Comparison of ENCODE assay signal across 8 cellular contexts in the genomic region with DNA sequence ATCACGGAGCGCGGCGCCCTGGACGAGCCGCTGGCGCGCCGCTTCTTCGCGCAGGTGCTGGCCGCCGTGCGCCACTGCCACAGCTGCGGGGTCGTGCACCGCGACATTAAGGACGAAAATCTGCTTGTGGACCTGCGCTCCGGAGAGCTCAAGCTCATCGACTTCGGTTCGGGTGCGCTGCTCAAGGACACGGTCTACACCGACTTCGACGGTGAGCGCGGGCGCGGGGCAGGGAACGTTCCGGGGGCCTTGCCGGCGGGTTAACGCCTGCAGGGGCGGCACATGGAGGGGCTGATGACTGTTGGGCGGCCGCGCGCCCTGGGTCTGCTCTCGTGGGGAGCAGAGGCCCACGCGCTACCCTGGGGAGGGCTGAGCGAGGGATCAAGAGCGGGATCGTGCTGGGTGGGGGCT. TPM values are rescaled to one million over a fixed set of nuclear protein-coding genes. Genes with fewer than 3 reads are reported as not detected.
DNase-seq lines count a peak whose midpoint lies in the region; ATAC-seq and TF ChIP-seq lines count a peak whose summit lies in the region.

No MANE protein-coding gene starts in this region.

- H3K27ac ChIP-seq in C4-2B (peak overlapping the region; percentile 98), ectodermal cell (ENCODE audit: insufficient read depth, low read depth, low read length, poor library complexity, severe bottlenecking) (no peak overlapping the region)

- peak overlapping the region in 2 of 3 experiments; percentile 52 to 72 for H3K27ac Mint-ChIP-seq in nephron

- H3K4me1 ChIP-seq in NT2/D1 (ENCODE audit: insufficient read depth, insufficient read length), result peaks cover 14% of the 10 kb centered on the region
- peaks cover 11% of the 10 kb centered on the region for H3K4me1 ChIP-seq in ectodermal cell (ENCODE audit: control insufficient read depth, insufficient read depth, low read length)

- H3K9me3 ChIP-seq in NT2/D1 (ENCODE audit: insufficient read depth, low read length), result no peaks in the 10 kb centered on the region
- no peaks in the 10 kb centered on the region for H3K9me3 ChIP-seq in ectodermal cell (ENCODE audit: control insufficient read depth, low read length)

- peaks cover 6% of the 10 kb centered on the region for H3K36me3 Mint-ChIP-seq in nephron (ENCODE audit: low read depth)

- peak overlapping the region; percentile 84 to 86 (median 85) for H3K4me3 Mint-ChIP-seq in nephron

- peak overlapping the region; percentile 75 for H3K4me3 ChIP-seq in NT2/D1 (ENCODE audit: insufficient read length, low read depth)
- peak overlapping the region; percentile 78 for H3K4me3 ChIP-seq in ectodermal cell (ENCODE audit: insufficient read depth, low read depth, low read length)

- no peak for ATAC-seq in GM18517 (IDR thresholded peaks at IDR 0.05; ENCODE audit: unreplicated experiment)
- no peak for ATAC-seq in GM18498 (IDR thresholded peaks at IDR 0.05; ENCODE audit: unreplicated experiment)
- no peak for ATAC-seq in HG03521 (IDR thresholded peaks at IDR 0.05; ENCODE audit: unreplicated experiment)

- no peaks in the 10 kb centered on the region for H3K27me3 Mint-ChIP-seq in nephron (ENCODE audit: low read depth)

- 2% methylated on average over 49 of the region's 49 CpGs for WGBS in ectodermal cell, 2 experiments

- peaks cover 3% of the 10 kb centered on the region for H3K27me3 ChIP-seq in NT2/D1 (ENCODE audit: insufficient read depth, insufficient read length)
- H3K27me3 ChIP-seq in ectodermal cell (ENCODE audit: control insufficient read depth, insufficient read depth, low read length, poor library complexity, severe bottlenecking), result peaks cover 9% of the 10 kb centered on the region

- H3K4me1 Mint-ChIP-seq in nephron, result peaks cover 11% of the 10 kb centered on the region

- H3K9ac ChIP-seq in NT2/D1 (ENCODE audit: insufficient read length, low read depth), result peak overlapping the region; percentile 88

- DNase-seq in NT2/D1 (ENCODE audit: low read depth, low spot score), result no peak
- DNase-seq in NCI-H226, result no peak

- TF ChIP-seq CTCF in C4-2B (conservative IDR thresholded peaks at IDR 0.05) (no peak), nephron (IDR thresholded peaks at IDR 0.05; ENCODE audit: unreplicated experiment in 3 of 3) (no peak)

- H3K36me3 ChIP-seq in NT2/D1 (ENCODE audit: insufficient read depth, insufficient read length, low read length) (peaks cover 27% of the 10 kb centered on the region), ectodermal cell (ENCODE audit: control insufficient read depth, insufficient read depth, low read length) (peaks cover 16% of the 10 kb centered on the region)

- H3K9me3 Mint-ChIP-seq in nephron, result no peaks in the 10 kb centered on the region

RNA-seq across cellular contexts. Expression of gene PIM3, which starts 1.0 kb away (rescaled TPM):
- polyA plus RNA-seq in ectodermal cell (2013, experiment 1 of 4), result 19.8 TPM
- 18.0 TPM for polyA plus RNA-seq in ectodermal cell (2013, experiment 2 of 4)
- 16.6 TPM for polyA plus RNA-seq in ectodermal cell (2013, experiment 3 of 4)
- polyA plus RNA-seq in ectodermal cell (2013, experiment 4 of 4), result 17.8 TPM

RNA-seq across cellular contexts. Expression of gene CRELD2, which starts 43.2 kb away (rescaled TPM):
- 22.2 TPM for polyA plus RNA-seq in ectodermal cell (2013, experiment 1 of 4)
- polyA plus RNA-seq in ectodermal cell (2013, experiment 2 of 4), result 19.9 TPM
- 20.3 TPM for polyA plus RNA-seq in ectodermal cell (2013, experiment 3 of 4)
- polyA plus RNA-seq in ectodermal cell (2013, experiment 4 of 4), result 22.7 TPM

RNA-seq across cellular contexts. Expression of gene ALG12, which starts 43.4 kb away (rescaled TPM):
- polyA plus RNA-seq in ectodermal cell (2013, experiment 1 of 4), result 16.3 TPM
- 18.9 TPM for polyA plus RNA-seq in ectodermal cell (2013, experiment 2 of 4)
- polyA plus RNA-seq in ectodermal cell (2013, experiment 3 of 4), result 13.8 TPM
- 12.6 TPM for polyA plus RNA-seq in ectodermal cell (2013, experiment 4 of 4)

RNA-seq across cellular contexts. Expression of gene IL17REL, which starts 51.0 kb away (rescaled TPM):
- polyA plus RNA-seq in ectodermal cell (2013, experiment 1 of 4), result not detected
- polyA plus RNA-seq in ectodermal cell (2013, experiment 2 of 4), result 0.16 TPM
- 0.11 TPM for polyA plus RNA-seq in ectodermal cell (2013, experiment 3 of 4)
- 0.12 TPM for polyA plus RNA-seq in ectodermal cell (2013, experiment 4 of 4)
